ENCODE assay signal across 11 cellular contexts in the genomic region with DNA sequence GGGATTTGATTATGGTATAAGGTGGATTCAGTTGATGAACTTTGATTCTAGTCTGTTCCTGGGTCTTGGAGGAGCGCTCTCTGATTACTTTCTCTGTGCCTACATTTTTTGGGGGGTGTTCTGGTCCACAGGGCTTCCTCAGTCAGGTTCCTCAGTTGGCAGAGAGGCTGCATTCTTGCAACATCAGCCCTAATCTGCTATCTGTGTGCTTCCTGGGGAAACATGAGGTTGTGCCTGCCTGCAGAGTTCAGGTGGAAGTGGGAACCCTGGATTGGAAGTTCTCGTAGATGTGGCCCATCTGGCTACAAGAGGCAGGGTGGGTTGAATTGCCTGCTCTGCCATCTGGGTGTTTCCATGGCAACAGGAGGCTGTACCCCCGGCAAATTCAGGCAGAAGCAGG.
"Had no signal": no experiment of that assay in that cellular context is flagged by ENCODE, and none has a peak within 500 bp of the region (broad histone marks: within the 10 kb centered on the region; RNA-seq: fewer than 3 reads in every experiment).

No MANE protein-coding gene starts in this region.

- ATAC-seq: activated CD4-positive, CD25-positive, alpha-beta regulatory T cell treated with anti-CD3 and anti-CD28 coated beads, Interleukin-2, amount 50 U/mL, for 24 hours had no signal

- H3K27me3 ChIP-seq: breast epithelium, esophagus muscularis mucosa, left lung, tibial artery had no signal

- H3K4me3 ChIP-seq: breast epithelium, esophagus muscularis mucosa, left lung, tibial artery had no signal

- DNase-seq: activated CD4-positive, alpha-beta T cell treated with anti-CD3 and anti-CD28 coated beads, Interleukin-2, amount 50 U/mL, for 4 hours; activated effector memory CD4-positive, alpha-beta T cell treated with anti-CD3 and anti-CD28 coated beads, Interleukin-2, amount 50 U/mL, for 16 hours; activated T-cell treated with anti-CD3 and anti-CD28 coated beads, Interleukin-2, amount 50 U/mL, for 1 hour; left lung; stimulated activated CD4-positive, alpha-beta T cell treated with anti-CD3 and anti-CD28 coated beads, Interleukin-4, amount 100 ng/mL, for 24 hours; tibial artery had no signal

- H3K4me1 ChIP-seq: breast epithelium had no signal

- H3K27ac Mint-ChIP-seq: activated naive CD8-positive, alpha-beta T cell; natural killer cell treated with Interleukin-12 subunit alpha and Interleukin-12 subunit beta and Interleukin-15 and Interleukin-18, amount 100 ng/mL, for 72 hours had no signal

- H3K27ac ChIP-seq: breast epithelium, esophagus muscularis mucosa, left lung, tibial artery had no signal

- H3K4me3 Mint-ChIP-seq: activated naive CD8-positive, alpha-beta T cell; natural killer cell treated with Interleukin-12 subunit alpha and Interleukin-12 subunit beta and Interleukin-15 and Interleukin-18, amount 100 ng/mL, for 72 hours had no signal

- H3K36me3 ChIP-seq: breast epithelium had no signal

- H3K27me3 Mint-ChIP-seq: activated naive CD8-positive, alpha-beta T cell; natural killer cell treated with Interleukin-12 subunit alpha and Interleukin-12 subunit beta and Interleukin-15 and Interleukin-18, amount 100 ng/mL, for 72 hours had no signal
